In the genomic region with DNA sequence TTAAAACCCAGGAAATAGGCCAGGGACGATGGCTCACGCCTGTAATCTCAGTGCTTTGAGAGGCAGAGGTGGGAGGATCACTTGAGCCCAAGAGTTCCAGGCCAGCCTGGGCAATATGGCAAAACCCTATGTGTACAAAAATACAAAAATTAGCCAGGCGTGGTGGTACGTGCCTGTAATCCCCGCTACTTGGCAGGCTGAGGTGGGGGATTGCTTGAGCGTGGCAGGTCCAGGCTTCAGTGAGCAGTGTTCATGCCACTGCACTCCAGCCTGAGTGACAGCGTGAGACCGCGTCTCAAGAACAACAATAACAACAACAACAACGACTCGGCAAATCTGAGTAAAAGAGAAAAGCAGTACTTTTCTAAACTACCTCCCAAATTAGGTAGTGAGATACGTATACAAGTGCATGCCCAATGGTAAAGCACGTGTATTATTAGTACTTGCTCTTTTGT, we compare ENCODE assay signal across 9 cellular contexts. TPM values are rescaled to one million over a fixed set of nuclear protein-coding genes. Genes with fewer than 3 reads are reported as not detected.
A peak's percentile ranks its signal among the peaks of the same experiment; 100 is the strongest.
DNase-seq lines count a peak whose midpoint lies in the region; ATAC-seq and TF ChIP-seq lines count a peak whose summit lies in the region.
"Had no signal": no experiment of that assay in that cellular context is flagged by ENCODE, and none has a peak within 500 bp of the region (broad histone marks: within the 10 kb centered on the region; RNA-seq: fewer than 3 reads in every experiment).

No MANE protein-coding gene starts in this region.

- no peak for TF ChIP-seq CTCF in CD8-positive, alpha-beta T cell (IDR thresholded peaks at IDR 0.05)
- no peak for TF ChIP-seq CTCF in osteocyte (IDR thresholded peaks at IDR 0.05)
- no peak for TF ChIP-seq CTCF in SK-N-SH (IDR thresholded peaks at IDR 0.05)

- POLR2A ChIA-PET in CD8-positive, alpha-beta T cell (lab: Charles Lee): interaction anchor here (0.9 kb wide), 1 partner anchor 20 kb away, joined by 3 read pairs; no protein-coding TSS in a partner anchor
- POLR2A ChIA-PET in activated CD4-positive, alpha-beta memory T cell treated with anti-CD3 and anti-CD28 coated beads, Interleukin-2, amount 10 ng/mL, durations not matched to agents 7 days and 5 days (lab: Charles Lee): interaction anchor here (1.1 to 2.3 kb wide), 4 partner anchors 13 to 138 kb away, joined by 3 to 13 read pairs (median 3); a partner anchor contains a TSS
- POLR2A ChIA-PET in SK-N-SH (lab: Yijun Ruan, JAX): no interaction called here

- H3K36me3 Mint-ChIP-seq in CD8-positive, alpha-beta T cell: peaks cover 19% of the 10 kb centered on the region
- H3K36me3 Mint-ChIP-seq in activated CD4-positive, alpha-beta memory T cell treated with anti-CD3 and anti-CD28 coated beads, Interleukin-2, amount 10 ng/mL, durations not matched to agents 7 days and 5 days (ENCODE audit: low read depth): peaks cover 34% of the 10 kb centered on the region
- no peaks in the 10 kb centered on the region for H3K36me3 Mint-ChIP-seq in osteocyte (ENCODE audit: unreplicated experiment)

- H3K4me1 ChIP-seq in CD8-positive, alpha-beta T cell (ENCODE audit: insufficient read depth, low read length): peaks cover 36% of the 10 kb centered on the region
- peaks cover 0 to 13% of the 10 kb centered on the region in 2 experiments; a peak in 1 of 4 replicates for H3K4me1 ChIP-seq in SK-N-SH (ENCODE audit: control insufficient read depth in 1 of 2, insufficient read depth in 2 of 2, low read depth in 1 of 2, low read length in 1 of 2)

- no peaks in the 10 kb centered on the region for H3K27me3 ChIP-seq in CD8-positive, alpha-beta T cell (ENCODE audit: insufficient read depth, low read length)
- no peaks in the 10 kb centered on the region for H3K27me3 ChIP-seq in SK-N-SH (ENCODE audit: insufficient read depth)

- 96% methylated on average over 13 of the region's 13 CpGs for WGBS in SK-N-SH (ENCODE audit: low lambda C conversion rate)

- peaks cover 100% of the 10 kb centered on the region for H3K79me2 ChIP-seq in SK-N-SH (ENCODE audit: insufficient read depth)

- H2AFZ ChIP-seq in SK-N-SH (ENCODE audit: low read depth): no peak overlapping the region

- no peak overlapping the region for H3K4me2 ChIP-seq in SK-N-SH

- H4K20me1 ChIP-seq in SK-N-SH (ENCODE audit: insufficient read depth): peaks cover 91% of the 10 kb centered on the region

- intact Hi-C loops in CD8-positive, alpha-beta T cell (cut with DNase I, micrococcal nuclease): no loop called here

- no peaks in the 10 kb centered on the region for H3K27me3 Mint-ChIP-seq in CD8-positive, alpha-beta T cell (ENCODE audit: low read depth)
- no peaks in the 10 kb centered on the region for H3K27me3 Mint-ChIP-seq in activated CD4-positive, alpha-beta memory T cell treated with anti-CD3 and anti-CD28 coated beads, Interleukin-2, amount 10 ng/mL, durations not matched to agents 7 days and 5 days
- H3K27me3 Mint-ChIP-seq in osteocyte (ENCODE audit: unreplicated experiment): no peaks in the 10 kb centered on the region

- no peak for DNase-seq in CD8-positive, alpha-beta T cell
- DNase-seq in activated CD4-positive, alpha-beta memory T cell treated with anti-CD3 and anti-CD28 coated beads, Interleukin-2, amount 10 ng/mL, durations not matched to agents 7 days and 5 days: no peak
- no peak for DNase-seq in GOT3 (lab: John Stamatoyannopoulos, UW)
- no peak for DNase-seq in osteocyte (ENCODE audit: extremely low spot score, unreplicated experiment)
- no peak for DNase-seq in SK-N-SH
- DNase-seq in DMS79 treated with DMSO at 0.1 percent for 48 hours (lab: John Stamatoyannopoulos, UW): no peak
- DNase-seq: NCI-H82 had no signal

- H3K9ac ChIP-seq in SK-N-SH: no peak overlapping the region

- CTCF ChIA-PET in CD8-positive, alpha-beta T cell (lab: Charles Lee): no interaction called here
- CTCF ChIA-PET in activated CD4-positive, alpha-beta memory T cell treated with anti-CD3 and anti-CD28 coated beads, Interleukin-2, amount 10 ng/mL, durations not matched to agents 7 days and 5 days (lab: Charles Lee): interaction anchor here (1.8 kb wide), 1 partner anchor 19 kb away, joined by 8 read pairs; no protein-coding TSS in a partner anchor
- CTCF ChIA-PET in SK-N-SH (lab: Yijun Ruan, JAX): no interaction called here

- peak overlapping the region; percentile 5 for H3K4me3 Mint-ChIP-seq in CD8-positive, alpha-beta T cell
- no peak overlapping the region for H3K4me3 Mint-ChIP-seq in activated CD4-positive, alpha-beta memory T cell treated with anti-CD3 and anti-CD28 coated beads, Interleukin-2, amount 10 ng/mL, durations not matched to agents 7 days and 5 days
- no peak overlapping the region for H3K4me3 Mint-ChIP-seq in osteocyte (ENCODE audit: unreplicated experiment)

- no peaks in the 10 kb centered on the region for H3K9me3 Mint-ChIP-seq in CD8-positive, alpha-beta T cell
- peaks cover 4% of the 10 kb centered on the region for H3K9me3 Mint-ChIP-seq in activated CD4-positive, alpha-beta memory T cell treated with anti-CD3 and anti-CD28 coated beads, Interleukin-2, amount 10 ng/mL, durations not matched to agents 7 days and 5 days
- no peaks in the 10 kb centered on the region for H3K9me3 Mint-ChIP-seq in osteocyte (ENCODE audit: unreplicated experiment)

- no peaks in the 10 kb centered on the region for H3K36me3 ChIP-seq in CD8-positive, alpha-beta T cell (ENCODE audit: insufficient read depth, low read length)
- peaks cover 0 to 4% of the 10 kb centered on the region in 2 experiments for H3K36me3 ChIP-seq in SK-N-SH (replicated peaks in 1 of 2; ENCODE audit: control insufficient read depth in 1 of 2, insufficient read depth in 2 of 2, low read length in 1 of 2)

- no peaks in the 10 kb centered on the region for H3K9me2 ChIP-seq in SK-N-SH

- H3K27ac ChIP-seq in CD8-positive, alpha-beta T cell (ENCODE audit: low read depth, low read length): no peak overlapping the region
- H3K27ac ChIP-seq in SK-N-SH (ENCODE audit: low read depth in 2 of 2, low read length in 1 of 2): no peak overlapping the region

- no peak for ATAC-seq in CD8-positive, alpha-beta T cell
- peak; percentile 72 for ATAC-seq in GM19035 (IDR thresholded peaks at IDR 0.05; ENCODE audit: unreplicated experiment)
- peak; percentile 71 for ATAC-seq in HG02973 (IDR thresholded peaks at IDR 0.05; ENCODE audit: unreplicated experiment)

- H3K4me1 Mint-ChIP-seq in CD8-positive, alpha-beta T cell (ENCODE audit: low read depth): peaks cover 76% of the 10 kb centered on the region
- H3K4me1 Mint-ChIP-seq in activated CD4-positive, alpha-beta memory T cell treated with anti-CD3 and anti-CD28 coated beads, Interleukin-2, amount 10 ng/mL, durations not matched to agents 7 days and 5 days: peaks cover 70% of the 10 kb centered on the region
- peaks cover 47% of the 10 kb centered on the region for H3K4me1 Mint-ChIP-seq in osteocyte (ENCODE audit: unreplicated experiment)

- no peak for TF ChIP-seq RAD21 in SK-N-SH (IDR thresholded peaks at IDR 0.05; ENCODE audit: low read length)

- peak overlapping the region; percentile 10 for H3K27ac Mint-ChIP-seq in CD8-positive, alpha-beta T cell
- H3K27ac Mint-ChIP-seq in activated CD4-positive, alpha-beta memory T cell treated with anti-CD3 and anti-CD28 coated beads, Interleukin-2, amount 10 ng/mL, durations not matched to agents 7 days and 5 days: peak overlapping the region; percentile 61
- H3K27ac Mint-ChIP-seq in osteocyte (ENCODE audit: unreplicated experiment): no peak overlapping the region

- H3K4me3 ChIP-seq in CD8-positive, alpha-beta T cell (ENCODE audit: low read depth, low read length): no peak overlapping the region
- H3K4me3 ChIP-seq in SK-N-SH (ENCODE audit: low read depth in 2 of 2, low read length in 1 of 2): no peak overlapping the region

- H3F3A ChIP-seq in SK-N-SH (replicated peaks; ENCODE audit: insufficient read depth): peaks cover 25% of the 10 kb centered on the region

- TF ChIP-seq EP300 in SK-N-SH (IDR thresholded peaks at IDR 0.05; ENCODE audit: borderline replicate concordance in 1 of 2, low read depth in 1 of 2, low read length in 1 of 2): no peak

- H3K9me3 ChIP-seq in CD8-positive, alpha-beta T cell (ENCODE audit: low read length): no peaks in the 10 kb centered on the region
- H3K9me3 ChIP-seq in SK-N-SH: peaks cover 7% of the 10 kb centered on the region

TF ChIP-seq in SK-N-SH, 30 proteins besides CTCF, POLR2A, EP300 and RAD21 (continues in another document):
- no peak for TF ChIP-seq POLR2AphosphoS5 (IDR thresholded peaks at IDR 0.05; ENCODE audit: low read depth, low read length)
- no peak for TF ChIP-seq CHD2 (IDR thresholded peaks at IDR 0.05; ENCODE audit: low read length, partially characterized antibody)
- no peak for TF ChIP-seq MXI1 (IDR thresholded peaks at IDR 0.05; ENCODE audit: low read depth, low read length)
- TF ChIP-seq, protein P1, sequence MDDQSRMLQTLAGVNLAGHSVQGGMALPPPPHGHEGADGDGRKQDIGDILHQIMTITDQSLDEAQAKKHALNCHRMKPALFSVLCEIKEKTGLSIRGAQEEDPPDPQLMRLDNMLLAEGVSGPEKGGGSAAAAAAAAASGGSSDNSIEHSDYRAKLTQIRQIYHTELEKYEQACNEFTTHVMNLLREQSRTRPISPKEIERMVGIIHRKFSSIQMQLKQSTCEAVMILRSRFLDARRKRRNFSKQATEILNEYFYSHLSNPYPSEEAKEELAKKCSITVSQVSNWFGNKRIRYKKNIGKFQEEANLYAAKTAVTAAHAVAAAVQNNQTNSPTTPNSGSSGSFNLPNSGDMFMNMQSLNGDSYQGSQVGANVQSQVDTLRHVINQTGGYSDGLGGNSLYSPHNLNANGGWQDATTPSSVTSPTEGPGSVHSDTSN (IDR thresholded peaks at IDR 0.05): no peak

RNA-seq across cellular contexts. Expression of a gene that starts 13.0 kb away (rescaled TPM):
- total RNA-seq in CD8-positive, alpha-beta T cell: 10 to 100 TPM; 25.5 to 26.5 TPM
- total RNA-seq in activated CD4-positive, alpha-beta memory T cell treated with anti-CD3 and anti-CD28 coated beads, Interleukin-2, amount 10 ng/mL, durations not matched to agents 7 days and 5 days: 10 to 100 TPM; 35.7 to 36.1 TPM
- 40.9 and 43.7 TPM in 2 replicates for total RNA-seq in osteocyte
- 75.9 and 101 TPM in 2 replicates for polyA plus RNA-seq in SK-N-SH (2012; rRNA removed)
- polyA plus RNA-seq in SK-N-SH (2012; cell fraction: cytosol; rRNA removed): 95.9 and 108 TPM in 2 replicates
- 34.3 and 43.0 TPM in 2 replicates for polyA plus RNA-seq in SK-N-SH (2012; cell fraction: nucleus; rRNA removed)

RNA-seq across cellular contexts. Expression of a gene that starts 13.9 kb away (rescaled TPM):
- 10 to 100 TPM; 55.8 to 59.0 TPM for total RNA-seq in CD8-positive, alpha-beta T cell
- 10 to 100 TPM; 45.7 to 52.5 TPM for total RNA-seq in activated CD4-positive, alpha-beta memory T cell treated with anti-CD3 and anti-CD28 coated beads, Interleukin-2, amount 10 ng/mL, durations not matched to agents 7 days and 5 days
- 35.1 and 36.8 TPM in 2 replicates for total RNA-seq in osteocyte
- polyA plus RNA-seq in SK-N-SH (2012; rRNA removed): 7.1 and 7.8 TPM in 2 replicates
- polyA plus RNA-seq in SK-N-SH (2012; cell fraction: cytosol; rRNA removed): 9.9 and 12.4 TPM in 2 replicates
- 4.2 and 8.4 TPM in 2 replicates for polyA plus RNA-seq in SK-N-SH (2012; cell fraction: nucleus; rRNA removed)

RNA-seq across cellular contexts. Expression of a gene that starts 35.2 kb away (rescaled TPM):
- not detected for total RNA-seq in CD8-positive, alpha-beta T cell
- not detected for total RNA-seq in activated CD4-positive, alpha-beta memory T cell treated with anti-CD3 and anti-CD28 coated beads, Interleukin-2, amount 10 ng/mL, durations not matched to agents 7 days and 5 days
- total RNA-seq in osteocyte: 5.1 and 5.2 TPM in 2 replicates
- polyA plus RNA-seq in SK-N-SH (2012; rRNA removed): 20.3 and 22.9 TPM in 2 replicates
- polyA plus RNA-seq in SK-N-SH (2012; cell fraction: cytosol; rRNA removed): 26.7 and 33.6 TPM in 2 replicates
- 4.5 and 7.4 TPM in 2 replicates for polyA plus RNA-seq in SK-N-SH (2012; cell fraction: nucleus; rRNA removed)
